Comparison of ENCODE assay signal across 13 cellular contexts in the genomic region with DNA sequence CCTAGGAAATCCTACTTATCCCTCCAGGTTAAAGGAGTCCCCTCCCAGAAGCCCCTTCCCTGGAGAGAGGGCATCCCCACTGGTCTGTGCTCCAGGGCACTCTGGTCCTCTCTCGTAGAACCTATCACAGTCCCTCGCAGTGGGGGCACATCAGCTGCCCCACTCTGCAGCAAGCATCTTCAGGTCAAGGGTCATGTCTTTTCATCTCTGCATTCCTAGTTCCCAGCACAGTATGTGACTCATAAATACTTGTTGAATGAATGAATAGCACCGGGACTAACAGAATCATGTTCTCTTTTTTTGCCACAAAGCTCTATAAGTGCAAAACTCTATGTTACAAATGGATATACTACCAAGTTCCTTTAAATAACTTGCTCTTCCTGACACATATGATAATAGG. TPM values are rescaled to one million over a fixed set of nuclear protein-coding genes. Genes with fewer than 3 reads are reported as not detected.
DNase-seq lines count a peak whose midpoint lies in the region; ATAC-seq and TF ChIP-seq lines count a peak whose summit lies in the region.
"Had no signal": no experiment of that assay in that cellular context is flagged by ENCODE, and none has a peak within 500 bp of the region (broad histone marks: within the 10 kb centered on the region; RNA-seq: fewer than 3 reads in every experiment).

No MANE protein-coding gene starts in this region.

- H2AFZ ChIP-seq in HCT116 (ENCODE audit: low read depth, low read length, poor library complexity, severe bottlenecking) (peak overlapping the region; percentile 0), GM23338 (no peak overlapping the region)
- H2AFZ ChIP-seq: hepatocyte had no signal

- H3K27ac ChIP-seq in HCT116 (ENCODE audit: low read depth, low read length): no peak overlapping the region
- no peak overlapping the region for H3K27ac ChIP-seq in upper lobe of right lung
- no peak overlapping the region for H3K27ac ChIP-seq in GM23338 (ENCODE audit: low read depth)
- H3K27ac ChIP-seq: hepatocyte, VCaP had no signal

- H3K4me1 ChIP-seq in HCT116 (ENCODE audit: control insufficient read depth in 1 of 2, insufficient read depth in 2 of 2, low read length in 2 of 2) (peaks cover 11 to 13% of the 10 kb centered on the region in 2 experiments), upper lobe of right lung (no peaks in the 10 kb centered on the region), GM23338 (ENCODE audit: insufficient read depth) (no peaks in the 10 kb centered on the region)

- intact Hi-C loops in HCT116 (cut with micrococcal nuclease): no loop called here
- intact Hi-C loops in upper lobe of right lung (cut with DNase I): no loop called here

- no peak for TF ChIP-seq RAD21 in HCT116 (IDR thresholded peaks at IDR 0.05; ENCODE audit: low read depth)

- H3K36me3 Mint-ChIP-seq in activated T-helper 17 cell treated with anti-CD3 and anti-CD28 coated beads, Interleukin-2, amount 50 U/mL, for 72 hours (ENCODE audit: low read depth): peaks cover 20% of the 10 kb centered on the region
- H3K36me3 Mint-ChIP-seq in GM23338 (ENCODE audit: low read depth): no peaks in the 10 kb centered on the region

- POLR2A ChIA-PET in HCT116 (lab: Charles Lee): no interaction called here

- H3K4me2 ChIP-seq in HCT116 (ENCODE audit: low read length): peak overlapping the region; percentile 36
- H3K4me2 ChIP-seq in GM23338: no peak overlapping the region
- H3K4me2 ChIP-seq: hepatocyte had no signal

- CTCF ChIA-PET in HCT116 (lab: Charles Lee): no interaction called here

- H3K9me3 ChIP-seq in HCT116 (ENCODE audit: control insufficient read depth in 1 of 2, insufficient read depth in 1 of 2, low read depth in 1 of 2, low read length in 2 of 2) (no peaks in the 10 kb centered on the region), upper lobe of right lung (no peaks in the 10 kb centered on the region)

- TF ChIP-seq CTCF in HCT116 (IDR thresholded peaks at IDR 0.05 in 2 of 3, conservative IDR thresholded peaks at IDR 0.05 in 1 of 3; ENCODE audit: borderline replicate concordance in 1 of 3, insufficient read depth in 1 of 3, low read depth in 2 of 3, low read length in 2 of 3): no peak
- TF ChIP-seq CTCF in upper lobe of right lung (IDR thresholded peaks at IDR 0.05): no peak
- TF ChIP-seq CTCF in GM23338 (conservative IDR thresholded peaks at IDR 0.05; ENCODE audit: low read depth in 2 of 2): no peak

- no TSS peak for BruUV-seq in HCT116 (replicated peaks; lab: Mats Ljungman, UMichigan)

- RAD21 ChIA-PET in HCT116 (lab: Charles Lee; ENCODE audit: low non-redundant PET in 1 of 2, low total read pairs in 2 of 2, uncharacterized antibody in 2 of 2, unreplicated experiment in 2 of 2): no interaction called here

- H3K9me2 ChIP-seq in HCT116 (ENCODE audit: insufficient read depth) (no peaks in the 10 kb centered on the region), GM23338 (ENCODE audit: insufficient read depth) (no peaks in the 10 kb centered on the region)

- peaks cover 23% of the 10 kb centered on the region for H3K4me1 Mint-ChIP-seq in activated T-helper 17 cell treated with anti-CD3 and anti-CD28 coated beads, Interleukin-2, amount 50 U/mL, for 72 hours
- peaks cover 3% of the 10 kb centered on the region; the same call in 1 of the 3 replicates for H3K4me1 Mint-ChIP-seq in GM23338

- H3K4me3 Mint-ChIP-seq in activated T-helper 17 cell treated with anti-CD3 and anti-CD28 coated beads, Interleukin-2, amount 50 U/mL, for 72 hours: no peak overlapping the region
- no peak overlapping the region for H3K4me3 Mint-ChIP-seq in GM23338

- ATAC-seq in HCT116 (peak; percentile 82), upper lobe of right lung (no peak), GM18858 (IDR thresholded peaks at IDR 0.05; ENCODE audit: unreplicated experiment) (no peak), HG03571 (IDR thresholded peaks at IDR 0.05; ENCODE audit: unreplicated experiment) (no peak), GM23338 (no peak)
- ATAC-seq in activated T-helper 17 cell treated with anti-CD3 and anti-CD28 coated beads, Interleukin-2, amount 50 U/mL, for 72 hours (replicated peaks): no peak

- no peaks in the 10 kb centered on the region for H3F3A ChIP-seq in GM23338 (replicated peaks; ENCODE audit: low read depth)

- DNase-seq in AG20443 (ENCODE audit: low spot score) (peak; percentile 81), HCT116 (ENCODE audit: low read depth, low spot score) (no peak), islet precursor cell (peak; percentile 79), upper lobe of right lung (no peak), GM23338 (ENCODE audit: low spot score) (no peak)
- DNase-seq: activated gamma-delta T cell, dermis blood vessel endothelial cell, midbrain had no signal

- peak overlapping the region; percentile 8 for H3K27ac Mint-ChIP-seq in activated T-helper 17 cell treated with anti-CD3 and anti-CD28 coated beads, Interleukin-2, amount 50 U/mL, for 72 hours
- no peak overlapping the region for H3K27ac Mint-ChIP-seq in GM23338

- H3K9ac ChIP-seq in HCT116 (ENCODE audit: low read length): no peak overlapping the region

- H3K36me3 ChIP-seq in HCT116 (ENCODE audit: control insufficient read depth in 1 of 2, insufficient read depth in 2 of 2, low read length in 2 of 2) (no peaks in the 10 kb centered on the region), upper lobe of right lung (no peaks in the 10 kb centered on the region), GM23338 (ENCODE audit: insufficient read depth) (no peaks in the 10 kb centered on the region)

- H3K79me2 ChIP-seq in HCT116 (ENCODE audit: insufficient read depth, low read length) (no peaks in the 10 kb centered on the region), GM23338 (replicated peaks; ENCODE audit: insufficient read depth) (no peaks in the 10 kb centered on the region)
- H3K79me2 ChIP-seq: hepatocyte had no signal

- no peaks in the 10 kb centered on the region for H3K9me3 Mint-ChIP-seq in activated T-helper 17 cell treated with anti-CD3 and anti-CD28 coated beads, Interleukin-2, amount 50 U/mL, for 72 hours
- no peaks in the 10 kb centered on the region for H3K9me3 Mint-ChIP-seq in GM23338

- no peaks in the 10 kb centered on the region for H3K27me3 Mint-ChIP-seq in activated T-helper 17 cell treated with anti-CD3 and anti-CD28 coated beads, Interleukin-2, amount 50 U/mL, for 72 hours
- peaks cover 2% of the 10 kb centered on the region for H3K27me3 Mint-ChIP-seq in GM23338 (ENCODE audit: insufficient read depth, low read depth, poor library complexity)

- no peaks in the 10 kb centered on the region for H3K27me3 ChIP-seq in HCT116 (ENCODE audit: insufficient read depth, low read length)
- no peaks in the 10 kb centered on the region for H3K27me3 ChIP-seq in upper lobe of right lung
- no peaks in the 10 kb centered on the region for H3K27me3 ChIP-seq in GM23338 (ENCODE audit: insufficient read depth)
- H3K27me3 ChIP-seq: hepatocyte had no signal

- no peaks in the 10 kb centered on the region for H4K20me1 ChIP-seq in HCT116 (ENCODE audit: insufficient read depth)
- no peaks in the 10 kb centered on the region for H4K20me1 ChIP-seq in GM23338 (replicated peaks; ENCODE audit: insufficient read depth)

- TF ChIP-seq POLR2A in HCT116 (IDR thresholded peaks at IDR 0.05; ENCODE audit: borderline replicate concordance, extremely low read depth, insufficient read depth, insufficient read length): no peak

- H3K4me3 ChIP-seq in HCT116 (replicated peaks in 1 of 2; ENCODE audit: low read depth in 1 of 2, low read length in 2 of 2) (no peak overlapping the region), upper lobe of right lung (no peak overlapping the region), GM23338 (no peak overlapping the region)
- H3K4me3 ChIP-seq: hepatocyte had no signal

TF ChIP-seq in HCT116, 20 proteins besides CTCF, POLR2A, EP300 and RAD21:
- TF ChIP-seq, protein P1, sequence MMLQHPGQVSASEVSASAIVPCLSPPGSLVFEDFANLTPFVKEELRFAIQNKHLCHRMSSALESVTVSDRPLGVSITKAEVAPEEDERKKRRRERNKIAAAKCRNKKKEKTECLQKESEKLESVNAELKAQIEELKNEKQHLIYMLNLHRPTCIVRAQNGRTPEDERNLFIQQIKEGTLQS (IDR thresholded peaks at IDR 0.05): no peak
- no peak for TF ChIP-seq SP1 (IDR thresholded peaks at IDR 0.05; ENCODE audit: low read depth)
- no peak for TF ChIP-seq EZH2 (IDR thresholded peaks at IDR 0.05)
- TF ChIP-seq SIN3A (IDR thresholded peaks at IDR 0.05; ENCODE audit: low read depth): no peak
- TF ChIP-seq TCF7L2 (IDR thresholded peaks at IDR 0.05; ENCODE audit: borderline replicate concordance, extremely low read depth, insufficient read depth, insufficient read length): peak; percentile 44
- no peak for TF ChIP-seq SRF (IDR thresholded peaks at IDR 0.05; ENCODE audit: low read depth)
- TF ChIP-seq FOSL1 (IDR thresholded peaks at IDR 0.05; ENCODE audit: low read depth): peak; percentile 56; the same call in 1 of the 2 replicates
- TF ChIP-seq EZH2phosphoT487 (IDR thresholded peaks at IDR 0.05; ENCODE audit: borderline replicate concordance): no peak
- no peak for TF ChIP-seq ZNF274 (IDR thresholded peaks at IDR 0.05; ENCODE audit: low read depth, low read length)
- peak; percentile 48 for TF ChIP-seq JUND (IDR thresholded peaks at IDR 0.05)
TF ChIP-seq in HCT116: peak in this region for 3.

TF ChIP-seq in GM23338, 12 proteins besides CTCF, POLR2A, EP300 and RAD21 (continues in another document):
- no peak for TF ChIP-seq EZH2phosphoT487 (IDR thresholded peaks at IDR 0.05; ENCODE audit: unreplicated experiment)
- TF ChIP-seq JUNB (IDR thresholded peaks at IDR 0.05; ENCODE audit: unreplicated experiment): no peak
- no peak for TF ChIP-seq POLR2AphosphoS5 (IDR thresholded peaks at IDR 0.05; ENCODE audit: low read depth)
- TF ChIP-seq ETS1 (IDR thresholded peaks at IDR 0.05): no peak

RNA-seq across cellular contexts. Expression of gene RNF157, which starts 36.0 kb away (rescaled TPM):
- total RNA-seq in HCT116 (2021; ENCODE audit: unreplicated experiment) (0.86 TPM), upper lobe of right lung (3.8 TPM)
- 0.54 and 0.59 TPM in 2 replicates for polyA plus RNA-seq in HCT116 (2012)
- total RNA-seq in activated T-helper 17 cell treated with anti-CD3 and anti-CD28 coated beads, Interleukin-2, amount 50 U/mL, for 72 hours: 10 to 100 TPM; 15.5 to 17.4 TPM
- 11.7 and 13.8 TPM in 2 replicates for total RNA-seq in GM23338 (2014; rRNA removed; shearing (Covaris generic))
- polyA plus RNA-seq in GM23338 (2016; fragmentation: Nextera tagmentation; extraction: Ambion mirVana): 7.8 and 8.5 TPM in 2 replicates

Comparison
In these comparisons a context has a peak if more than half of its experiments do, and no peak if none do; other contexts are left out.
1. DNase-seq: peak in AG20443 (single experiment) and islet precursor cell (single experiment); none in HCT116 (single experiment), upper lobe of right lung (single experiment) and GM23338 (single experiment).